Comparison of ENCODE assay signal across 24 cellular contexts in the genomic region with DNA sequence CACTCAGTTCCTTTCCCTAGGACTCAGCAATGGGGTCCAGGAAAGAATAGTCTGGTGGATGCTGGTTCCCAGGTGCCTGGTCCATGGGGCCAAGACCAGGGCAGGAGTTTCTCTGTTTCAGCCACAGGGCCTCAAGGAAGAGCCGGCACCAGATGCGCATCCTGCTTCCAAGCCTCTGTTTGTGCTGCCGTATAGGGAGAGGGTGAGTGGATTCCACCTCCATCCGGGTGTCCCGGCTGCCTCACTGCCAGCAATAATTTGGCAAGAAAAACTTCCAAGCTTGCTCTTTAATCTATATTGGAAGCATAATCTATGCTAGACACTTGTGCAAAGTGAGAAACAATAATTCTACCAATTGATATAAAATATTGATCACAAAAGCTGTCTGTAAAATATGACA.
DNase-seq lines count a peak whose midpoint lies in the region; ATAC-seq, FAIRE-seq and TF ChIP-seq lines count a peak whose summit lies in the region.
"Had no signal": no experiment of that assay in that cellular context is flagged by ENCODE, and none has a peak within 500 bp of the region (broad histone marks: within the 10 kb centered on the region; RNA-seq: fewer than 3 reads in every experiment).

No MANE protein-coding gene starts in this region.

- 0 out of 2 replicates have a peak, but pooled peaks cover 5% of the 10 kb centered on the region for H3K36me3 Mint-ChIP-seq in HFFc6 (ENCODE audit: low read depth)
- H3K36me3 Mint-ChIP-seq in T-helper 2 cell treated with Interferon-gamma antibody and Interleukin-4, amounts not matched to agents 5 μg/mL and 100 μg/mL, for 36 hours (ENCODE audit: low read depth): no peaks in the 10 kb centered on the region
- H3K36me3 Mint-ChIP-seq: CD14-positive monocyte; CD8-positive, alpha-beta memory T cell had no signal

- DNase-seq in cardiac septum (ENCODE audit: low spot score) (peak; percentile 17), left ventricle myocardium superior (no peak), kidney (peak; percentile 26), mesenteric fat pad (ENCODE audit: low spot score) (peak; percentile 49), stomach (peak; percentile 7), HFFc6 (no peak)
- DNase-seq in T-helper 2 cell treated with Interferon-gamma antibody and Interleukin-4, amounts not matched to agents 5 μg/mL and 100 μg/mL, for 36 hours (ENCODE audit: low spot score): no peak
- DNase-seq: CD4-positive, alpha-beta T cell; CD8-positive, alpha-beta memory T cell; DMS 273 treated with DMSO at 0.1 percent for 48 hours; DMS79; EL; GDM1 had no signal

- peaks cover 21% of the 10 kb centered on the region for H3K4me1 Mint-ChIP-seq in HFFc6 (ENCODE audit: low read depth)
- H3K4me1 Mint-ChIP-seq in T-helper 2 cell treated with Interferon-gamma antibody and Interleukin-4, amounts not matched to agents 5 μg/mL and 100 μg/mL, for 36 hours (ENCODE audit: low read depth): peaks cover 4% of the 10 kb centered on the region
- H3K4me1 Mint-ChIP-seq: B cell; CD14-positive monocyte; CD8-positive, alpha-beta memory T cell had no signal

- no peak for TF ChIP-seq POLR2A in stomach (IDR thresholded peaks at IDR 0.05)

- H3K4me3 Mint-ChIP-seq in HFFc6: no peak overlapping the region
- no peak overlapping the region for H3K4me3 Mint-ChIP-seq in T-helper 2 cell treated with Interferon-gamma antibody and Interleukin-4, amounts not matched to agents 5 μg/mL and 100 μg/mL, for 36 hours
- H3K4me3 Mint-ChIP-seq: B cell; CD14-positive monocyte; CD4-positive, alpha-beta T cell; CD8-positive, alpha-beta memory T cell; GM23338 had no signal

- TF ChIP-seq EP300 in stomach (IDR thresholded peaks at IDR 0.05): no peak

- H3K9me3 ChIP-seq in kidney (ENCODE audit: control insufficient read depth in 1 of 2, low read length in 2 of 2) (no peaks in the 10 kb centered on the region), stomach (no peaks in the 10 kb centered on the region)
- H3K9me3 ChIP-seq: BLaER1, HAP-1 had no signal

- no peaks in the 10 kb centered on the region; the same call in none of the 2 replicates for H3K27me3 Mint-ChIP-seq in HFFc6 (ENCODE audit: insufficient read depth)
- H3K27me3 Mint-ChIP-seq in T-helper 2 cell treated with Interferon-gamma antibody and Interleukin-4, amounts not matched to agents 5 μg/mL and 100 μg/mL, for 36 hours (ENCODE audit: low read depth): no peaks in the 10 kb centered on the region
- H3K27me3 Mint-ChIP-seq: B cell; CD4-positive, alpha-beta T cell had no signal

- no peak overlapping the region for H3K9ac ChIP-seq in kidney (ENCODE audit: low read length in 2 of 2)
- H3K9ac ChIP-seq: BLaER1 had no signal

- H3K4me1 ChIP-seq in kidney (ENCODE audit: control insufficient read depth in 1 of 2, insufficient read depth in 1 of 2, low read depth in 1 of 2, low read length in 2 of 2) (peaks cover 0 to 6% of the 10 kb centered on the region in 2 donors), stomach (no peaks in the 10 kb centered on the region)
- H3K4me1 ChIP-seq: HAP-1 had no signal

- FAIRE-seq in kidney (lab: Jason Lieb, UNC): no peak
- FAIRE-seq: A204.1, D721Med, GM12878, GM19239 had no signal

- intact Hi-C loops in cardiac septum (cut with DNase I) (no loop called here), left ventricle myocardium superior (cut with micrococcal nuclease) (no loop called here), kidney (cut with DNase I) (no loop called here), stomach (cut with DNase I; ENCODE audit: low total_unique reads) (no loop called here)

- H3K27me3 ChIP-seq in stomach: no peaks in the 10 kb centered on the region
- H3K27me3 ChIP-seq: BLaER1 had no signal

- ATAC-seq in left ventricle myocardium superior: no peak
- no peak for ATAC-seq in GM21786 (IDR thresholded peaks at IDR 0.05; ENCODE audit: unreplicated experiment)
- ATAC-seq: GM12878, GM23338 had no signal

- no peak overlapping the region for H3K27ac ChIP-seq in kidney (ENCODE audit: low read depth in 2 of 2, low read length in 2 of 2)
- H3K27ac ChIP-seq in stomach: no peak overlapping the region
- H3K27ac ChIP-seq: 22Rv1, BLaER1 had no signal

- H3K27ac Mint-ChIP-seq in HFFc6: no peak overlapping the region
- H3K27ac Mint-ChIP-seq in T-helper 2 cell treated with Interferon-gamma antibody and Interleukin-4, amounts not matched to agents 5 μg/mL and 100 μg/mL, for 36 hours: no peak overlapping the region
- H3K27ac Mint-ChIP-seq: B cell; CD4-positive, alpha-beta T cell; CD8-positive, alpha-beta memory T cell; GM23338 had no signal

- no peak for TF ChIP-seq CTCF in kidney (IDR thresholded peaks at IDR 0.05; ENCODE audit: borderline replicate concordance, extremely low read depth, insufficient read depth)
- no peak for TF ChIP-seq CTCF in stomach (IDR thresholded peaks at IDR 0.05)
- no peak for TF ChIP-seq CTCF in HFFc6 (IDR thresholded peaks at IDR 0.05)

- whole genome bisulfite sequencing in stomach, 5 donors: 76 to 86% (median 82%) methylated on average over 5 of the region's 5 CpGs

- H3K9me3 Mint-ChIP-seq in HFFc6: peaks cover 4% of the 10 kb centered on the region
- peaks cover 4% of the 10 kb centered on the region for H3K9me3 Mint-ChIP-seq in T-helper 2 cell treated with Interferon-gamma antibody and Interleukin-4, amounts not matched to agents 5 μg/mL and 100 μg/mL, for 36 hours
- H3K9me3 Mint-ChIP-seq: CD14-positive monocyte had no signal

- H3K36me3 ChIP-seq in kidney (ENCODE audit: control insufficient read depth in 1 of 2, insufficient read depth in 2 of 2, low read length in 2 of 2) (no peaks in the 10 kb centered on the region), stomach (no peaks in the 10 kb centered on the region)
- H3K36me3 ChIP-seq: BLaER1, HAP-1 had no signal

- no peak overlapping the region for H3K4me3 ChIP-seq in kidney (ENCODE audit: low read length in 2 of 2)
- H3K4me3 ChIP-seq in stomach: no peak overlapping the region
- H3K4me3 ChIP-seq: BLaER1, GM12878, GM23338, HAP-1 had no signal

Comparison
In these comparisons a context has a peak if more than half of its experiments do, and no peak if none do; other contexts are left out.
1. DNase-seq: peak in cardiac septum (single experiment), kidney (single experiment), mesenteric fat pad (single experiment) and stomach (single experiment); none in left ventricle myocardium superior (single experiment), HFFc6 (single experiment) and T-helper 2 cell treated with Interferon-gamma antibody and Interleukin-4, amounts not matched to agents 5 μg/mL and 100 μg/mL, for 36 hours (single experiment).